ENCODE assay signal across 3 cellular contexts in the genomic region with DNA sequence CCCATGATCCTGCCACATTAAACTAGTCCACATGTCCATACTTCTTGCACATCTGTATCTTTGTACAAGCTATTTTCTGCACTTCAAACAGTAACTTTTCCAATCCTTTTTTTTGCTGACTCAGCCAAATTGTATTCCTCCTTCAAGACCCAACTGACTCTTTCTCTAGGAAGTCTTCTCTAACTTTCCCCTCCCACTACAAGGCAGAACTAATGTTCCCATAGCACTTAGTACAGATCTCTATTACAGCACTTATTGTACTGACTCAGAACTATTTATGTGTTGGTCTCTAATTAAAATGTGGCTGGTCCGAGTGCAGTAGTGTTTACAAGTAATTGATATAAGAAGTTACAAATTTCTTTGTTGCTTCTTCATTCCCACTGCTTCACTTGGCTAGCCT.
TF ChIP-seq lines count a peak whose summit lies in the region.

No MANE protein-coding gene starts in this region.

TF ChIP-seq in HepG2, 621 proteins besides CTCF, POLR2A, EP300 and RAD21:
- TF ChIP-seq ZNF709 (CRISPR knock-in tag; IDR thresholded peaks at IDR 0.05) (no peak), MAFK (conservative IDR thresholded peaks at IDR 0.05 in 1 of 2, IDR thresholded peaks at IDR 0.05 in 1 of 2; ENCODE audit: low read length in 2 of 2) (peak; percentile 99 to 100), ZNF282 (IDR thresholded peaks at IDR 0.05; ENCODE audit: partially characterized antibody) (no peak), MAFF (IDR thresholded peaks at IDR 0.05; ENCODE audit: low read depth, low read length) (peak; percentile 100), MTF1 (CRISPR knock-in tag; IDR thresholded peaks at IDR 0.05) (no peak), MAFG (CRISPR knock-in tag; IDR thresholded peaks at IDR 0.05) (peak; percentile 61; the same call in 1 of the 2 replicates), ZNF672 (CRISPR knock-in tag; IDR thresholded peaks at IDR 0.05) (no peak)

TF ChIP-seq in IMR-90, 13 proteins besides CTCF, POLR2A, EP300 and RAD21:
- TF ChIP-seq RFX5 (IDR thresholded peaks at IDR 0.05; ENCODE audit: low read depth, low read length), result no peak
- peak; percentile 100 for TF ChIP-seq MAFK (IDR thresholded peaks at IDR 0.05; ENCODE audit: low read depth, low read length)

TF ChIP-seq in H1, 55 proteins besides CTCF, POLR2A, EP300 and RAD21:
- peak; percentile 100 for TF ChIP-seq MAFK (IDR thresholded peaks at IDR 0.05; ENCODE audit: low read depth, low read length)
- TF ChIP-seq, protein P1, sequence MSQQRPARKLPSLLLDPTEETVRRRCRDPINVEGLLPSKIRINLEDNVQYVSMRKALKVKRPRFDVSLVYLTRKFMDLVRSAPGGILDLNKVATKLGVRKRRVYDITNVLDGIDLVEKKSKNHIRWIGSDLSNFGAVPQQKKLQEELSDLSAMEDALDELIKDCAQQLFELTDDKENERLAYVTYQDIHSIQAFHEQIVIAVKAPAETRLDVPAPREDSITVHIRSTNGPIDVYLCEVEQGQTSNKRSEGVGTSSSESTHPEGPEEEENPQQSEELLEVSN (IDR thresholded peaks at IDR 0.05), result no peak
